In genomic region chr2:19653336-19653908, GRCh38 we compare ENCODE assay signal across 24 cellular contexts.
"Had no signal": no experiment of that assay in that cellular context is flagged by ENCODE, and none has a peak within 500 bp of the region (broad histone marks: within the 10 kb centered on the region; RNA-seq: fewer than 3 reads in every experiment).

No MANE protein-coding gene starts in this region.

- H3K36me3 ChIP-seq: brain microvascular endothelial cell, WERI-Rb-1 had no signal

- ATAC-seq: activated CD4-positive, alpha-beta T cell treated with anti-CD3 and anti-CD28 coated beads for 36 hours; activated T-helper 17 cell treated with anti-CD3 and anti-CD28 coated beads, Interleukin-2, amount 50 U/mL, for 72 hours; Panc1; Right ventricle myocardium inferior had no signal

- H3K27ac ChIP-seq: brain microvascular endothelial cell, SK-N-MC, WERI-Rb-1 had no signal

- H3K27me3 ChIP-seq: brain microvascular endothelial cell had no signal

- DNase-seq: activated CD4-positive, alpha-beta memory T cell treated with anti-CD3 and anti-CD28 coated beads, Interleukin-2, amount 10 ng/mL, durations not matched to agents 7 days and 5 days; activated CD4-positive, alpha-beta T cell treated with anti-CD3 and anti-CD28 coated beads for 36 hours; activated CD4-positive, alpha-beta T cell treated with anti-CD3 and anti-CD28 coated beads, Interleukin-2, amount 50 U/mL, for 1 hour; activated gamma-delta T cell; activated naive CD4-positive, alpha-beta T cell treated with anti-CD3 and anti-CD28 coated beads for 36 hours; activated T-cell treated with anti-CD3 and anti-CD28 coated beads for 4 hours; activated T-cell treated with anti-CD3 and anti-CD28 coated beads, Interleukin-2, amount 50 U/mL, for 48 hours; Karpas-422; NCI-H1105 treated with DMSO at 0.1 percent for 48 hours; NCI-H1436 treated with DMSO at 0.1 percent for 48 hours; NCI-H187; NCI-H2081; NCI-H510A treated with DMSO at 0.1 percent for 48 hours; NCI-H69; NK-92 treated with Interleukin-12 subunit alpha and Interleukin-12 subunit beta, amount 100 ng/mL, for 24 hours; OCI-M1; RPMI8226; T-helper 1 cell had no signal

- H3K4me3 ChIP-seq: SK-N-MC had no signal
